8 cellular contexts compared by ENCODE assay signal in genomic region chr5:150272531-150272930, GRCh38. TPM values are rescaled to one million over a fixed set of nuclear protein-coding genes. Genes with fewer than 3 reads are reported as not detected.
DNase-seq lines count a peak whose midpoint lies in the region; ATAC-seq and TF ChIP-seq lines count a peak whose summit lies in the region.

No MANE protein-coding gene starts in this region.

- WGBS in smooth muscle cell (ENCODE audit: low lambda C conversion rate): 62% methylated on average over 5 of the region's 5 CpGs

- H3K9ac ChIP-seq in smooth muscle cell (ENCODE audit: low read depth): no peak overlapping the region

- H4K20me1 ChIP-seq in PC-9 (ENCODE audit: insufficient read depth) (no peaks in the 10 kb centered on the region), smooth muscle cell (ENCODE audit: low read depth) (no peaks in the 10 kb centered on the region)

- TF ChIP-seq CTCF in GM13977 (IDR thresholded peaks at IDR 0.05; ENCODE audit: extremely low read depth, insufficient read depth, missing control alignments) (peak; percentile 31), PC-9 (conservative IDR thresholded peaks at IDR 0.05) (peak; percentile 46), smooth muscle cell (IDR thresholded peaks at IDR 0.05; ENCODE audit: borderline replicate concordance, insufficient read depth, poor library complexity, severe bottlenecking) (peak; percentile 49), CD14-positive monocyte (IDR thresholded peaks at IDR 0.05) (no peak)

- no peaks in the 10 kb centered on the region for H3K9me2 ChIP-seq in PC-9 (ENCODE audit: insufficient read depth)

- H3K79me2 ChIP-seq in PC-9 (ENCODE audit: low read depth) (no peaks in the 10 kb centered on the region), smooth muscle cell (ENCODE audit: low read depth) (no peaks in the 10 kb centered on the region)

- CTCF ChIA-PET in PC-9 (lab: Charles Lee): interaction anchor here (1.1 kb wide), 1 partner anchor 78 kb away, joined by 5 read pairs; no protein-coding TSS in a partner anchor

- H3K27ac Mint-ChIP-seq in CD14-positive monocyte: peak overlapping the region in 1 of 7 donors; percentile 23

- H3K27ac ChIP-seq in PC-9 (no peak overlapping the region), smooth muscle cell (ENCODE audit: low read depth) (no peak overlapping the region)

- H3K27me3 ChIP-seq in PC-9 (ENCODE audit: insufficient read depth, low read depth) (no peaks in the 10 kb centered on the region), smooth muscle cell (ENCODE audit: low read depth) (no peaks in the 10 kb centered on the region)

- H3F3A ChIP-seq in PC-9 (ENCODE audit: insufficient read depth, low read depth): no peaks in the 10 kb centered on the region
- H3F3A ChIP-seq in smooth muscle cell (ENCODE audit: low read depth): no peaks in the 10 kb centered on the region

- no peaks in the 10 kb centered on the region for H3K36me3 ChIP-seq in PC-9 (ENCODE audit: low read depth)
- H3K36me3 ChIP-seq in smooth muscle cell (ENCODE audit: low read depth): no peaks in the 10 kb centered on the region

- H3K36me3 Mint-ChIP-seq in CD14-positive monocyte: no peaks in the 10 kb centered on the region

- ATAC-seq in HG03039 (IDR thresholded peaks at IDR 0.05; ENCODE audit: unreplicated experiment): no peak

- in situ Hi-C loops in ACHN (cut with HindIII; ENCODE audit: low pct_ligation_motif_present, low pct_unique_long_range_greater_than_20kb, low sequenced_read_pairs) (no loop called here), GM13977 (cut with MboI; ENCODE audit: low pct_unique_long_range_greater_than_20kb, low sequenced_read_pairs, unreplicated experiment) (no loop called here)

- H2AFZ ChIP-seq in PC-9: no peak overlapping the region
- H2AFZ ChIP-seq in smooth muscle cell (ENCODE audit: low read depth): no peak overlapping the region

- H3K4me1 Mint-ChIP-seq in CD14-positive monocyte: no peaks in the 10 kb centered on the region

- no peak overlapping the region for H3K4me3 Mint-ChIP-seq in CD14-positive monocyte

- DNase-seq in ACHN (peak; percentile 55), GM13977 (ENCODE audit: low spot score) (peak; percentile 52), PC-9 (peak; percentile 34 to 38), fibroblast of peridontal ligament (ENCODE audit: extremely low read depth) (peak; percentile 51), smooth muscle cell (lab: John Stamatoyannopoulos, UW; ENCODE audit: unreplicated experiment) (no peak), CD14-positive monocyte (ENCODE audit: low spot score) (no peak)
- no peak for DNase-seq in stimulated activated CD4-positive, alpha-beta T cell treated with anti-CD3 and anti-CD28 coated beads, Interleukin-4, amount 100 ng/mL, for 4 hours

- H3K4me2 ChIP-seq in PC-9 (no peak overlapping the region), smooth muscle cell (no peak overlapping the region)

- H3K27me3 Mint-ChIP-seq in CD14-positive monocyte (ENCODE audit: low read depth in 3 of 3): peaks cover 3 to 4% (median 3%) of the 10 kb centered on the region in 3 donors

- BruUV-seq in PC-9 (replicated peaks; lab: Mats Ljungman, UMichigan): no TSS peak

- H3K4me3 ChIP-seq in PC-9: no peak overlapping the region
- H3K4me3 ChIP-seq in smooth muscle cell: no peak overlapping the region

- H3K9me3 Mint-ChIP-seq in CD14-positive monocyte: peaks cover 0 to 2% (median 0%) of the 10 kb centered on the region in 7 donors

- H3K9me3 ChIP-seq in PC-9 (ENCODE audit: insufficient read depth, low read depth) (no peaks in the 10 kb centered on the region), smooth muscle cell (replicated peaks; ENCODE audit: low read depth) (no peaks in the 10 kb centered on the region)

- H3K4me1 ChIP-seq in PC-9 (replicated peaks; ENCODE audit: insufficient read depth) (no peaks in the 10 kb centered on the region), smooth muscle cell (ENCODE audit: low read depth) (no peaks in the 10 kb centered on the region)

- POLR2A ChIA-PET in PC-9 (lab: Charles Lee; ENCODE audit: unreplicated experiment): no interaction called here

- intact Hi-C loops in PC-9 (cut with micrococcal nuclease; ENCODE audit: unreplicated experiment) (loop anchor here (1.0 to 2.0 kb wide), 2 partner anchors 78 to 164 kb away; no protein-coding TSS in a partner anchor), CD14-positive monocyte (cut with micrococcal nuclease) (no loop called here)

RNA-seq across cellular contexts. Expression of gene CAMK2A, which starts 17.0 kb away (rescaled TPM):
- total RNA-seq in PC-9 (2021) (0.13 and 0.65 TPM in 2 replicates), smooth muscle cell (1.6 and 2.2 TPM in 2 replicates)
- polyA plus RNA-seq in smooth muscle cell (0.83 and 1.1 TPM in 2 replicates), CD14-positive monocyte (not detected)

RNA-seq across cellular contexts. Expression of gene ARSI, which starts 30.2 kb away (rescaled TPM):
- 2.6 and 3.2 TPM in 2 replicates for total RNA-seq in PC-9 (2021)
- 68.9 and 72.8 TPM in 2 replicates for total RNA-seq in smooth muscle cell
- 55.9 and 87.6 TPM in 2 replicates for polyA plus RNA-seq in smooth muscle cell
- not detected for polyA plus RNA-seq in CD14-positive monocyte

Comparison
In these comparisons a context has a peak if more than half of its experiments do, and no peak if none do; other contexts are left out.
1. DNase-seq: peak in ACHN (single experiment), GM13977 (single experiment), PC-9 (2 of 2) and fibroblast of peridontal ligament (single experiment); none in smooth muscle cell (single experiment), stimulated activated CD4-positive, alpha-beta T cell treated with anti-CD3 and anti-CD28 coated beads, Interleukin-4, amount 100 ng/mL, for 4 hours (0 of 2) and CD14-positive monocyte (single experiment).
2. RNA of gene ARSI, which starts 30.2 kb away (total RNA-seq): 68.9 to 72.8 TPM in smooth muscle cell; 2.6 to 3.2 TPM in PC-9; every median in the first group is over 10 times any median in the second.